In the genomic region with DNA sequence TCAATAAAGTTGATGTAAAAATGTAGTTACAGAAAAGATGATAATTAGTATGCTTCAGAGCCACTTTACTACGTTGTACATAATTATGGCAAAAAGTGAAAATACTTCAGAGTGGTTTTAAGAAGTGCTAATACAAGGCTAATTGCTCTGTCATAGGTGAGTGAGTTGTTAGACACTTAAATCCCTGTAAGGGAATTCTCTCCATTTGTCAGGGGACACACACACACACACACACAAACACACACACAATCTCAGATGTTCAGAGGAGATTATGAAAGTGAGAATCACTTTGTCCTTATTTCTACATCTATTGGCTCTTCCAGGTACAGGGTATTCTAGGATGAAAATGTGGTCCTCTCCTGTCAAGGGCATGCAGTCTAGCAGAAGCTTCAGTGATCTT, we compare ENCODE assay signal across 28 cellular contexts.
DNase-seq lines count a peak whose midpoint lies in the region; ATAC-seq, FAIRE-seq and TF ChIP-seq lines count a peak whose summit lies in the region.
"Had no signal": no experiment of that assay in that cellular context is flagged by ENCODE, and none has a peak within 500 bp of the region (broad histone marks: within the 10 kb centered on the region; RNA-seq: fewer than 3 reads in every experiment).

No MANE protein-coding gene starts in this region.

- no peak overlapping the region for H3K9ac ChIP-seq in neural progenitor cell
- H3K9ac ChIP-seq: BLaER1 had no signal

- peaks cover 8% of the 10 kb centered on the region for H3F3A ChIP-seq in neural progenitor cell (ENCODE audit: low read depth)

- no peak overlapping the region for H3K4me3 ChIP-seq in neural progenitor cell
- H3K4me3 ChIP-seq in brain microvascular endothelial cell (ENCODE audit: low read depth, low read length): no peak overlapping the region
- H3K4me3 ChIP-seq: BLaER1, GM12878 had no signal

- H3K9me3 Mint-ChIP-seq in memory B cell (peaks cover 1% of the 10 kb centered on the region), neural progenitor cell (peaks cover 5% of the 10 kb centered on the region)
- H3K9me3 Mint-ChIP-seq: CD4-positive, alpha-beta memory T cell had no signal

- H3K27me3 ChIP-seq in neural progenitor cell: no peaks in the 10 kb centered on the region
- H3K27me3 ChIP-seq in brain microvascular endothelial cell (replicated peaks): no peaks in the 10 kb centered on the region
- H3K27me3 ChIP-seq: BE2C, BLaER1 had no signal

- H3K9me3 ChIP-seq in neural progenitor cell (ENCODE audit: low read depth): no peaks in the 10 kb centered on the region
- H3K9me3 ChIP-seq: BE2C, BLaER1 had no signal

- H3K27me3 Mint-ChIP-seq in memory B cell: peaks cover 10% of the 10 kb centered on the region
- no peaks in the 10 kb centered on the region for H3K27me3 Mint-ChIP-seq in neural progenitor cell (ENCODE audit: insufficient read depth, low read depth)
- H3K27me3 Mint-ChIP-seq: CD4-positive, CD25-positive, alpha-beta regulatory T cell had no signal

- FAIRE-seq in HTR-8/SVneo (lab: Jason Lieb, UNC): peak; percentile 72
- FAIRE-seq in urothelium cell line (lab: Jason Lieb, UNC): peak; percentile 77
- FAIRE-seq: A204.1, GM12878, GM12892, GM18507 had no signal

- no peaks in the 10 kb centered on the region for H3K36me3 ChIP-seq in neural progenitor cell
- no peaks in the 10 kb centered on the region for H3K36me3 ChIP-seq in brain microvascular endothelial cell (replicated peaks)
- H3K36me3 ChIP-seq: BE2C, BLaER1 had no signal

- H3K36me3 Mint-ChIP-seq in memory B cell (no peaks in the 10 kb centered on the region), neural progenitor cell (no peaks in the 10 kb centered on the region)
- H3K36me3 Mint-ChIP-seq: CD14-positive monocyte; CD4-positive, alpha-beta memory T cell; CD4-positive, CD25-positive, alpha-beta regulatory T cell; CD8-positive, alpha-beta memory T cell had no signal

- peak overlapping the region; percentile 24 for H3K4me2 ChIP-seq in neural progenitor cell
- H3K4me2 ChIP-seq: BLaER1 had no signal

- no peak overlapping the region for H3K27ac ChIP-seq in neural progenitor cell
- no peak overlapping the region for H3K27ac ChIP-seq in brain microvascular endothelial cell
- H3K27ac ChIP-seq: BLaER1 had no signal

- H4K20me1 ChIP-seq in neural progenitor cell (ENCODE audit: low read depth): no peaks in the 10 kb centered on the region
- H4K20me1 ChIP-seq: BLaER1 had no signal

- no peak for DNase-seq in HTR-8/SVneo (ENCODE audit: insufficient read length, low spot score)
- DNase-seq in memory B cell (ENCODE audit: low spot score in 2 of 2): no peak
- no peak for DNase-seq in neural progenitor cell (ENCODE audit: low spot score)
- DNase-seq in urothelium cell line (ENCODE audit: low spot score): no peak
- DNase-seq in OCI-M2 (lab: John Stamatoyannopoulos, UW; ENCODE audit: unreplicated experiment): no peak
- no peak for DNase-seq in NK-92 (lab: John Stamatoyannopoulos, UW; ENCODE audit: unreplicated experiment)
- DNase-seq in brain microvascular endothelial cell: no peak
- DNase-seq: 8988T; ACHN; BE2C; C1 segment of cervical spinal cord; CD4-positive, alpha-beta memory T cell; CD4-positive, CD25-positive, alpha-beta regulatory T cell; CD8-positive, alpha-beta memory T cell; COR-L47; DMS 273 treated with DMSO at 0.1 percent for 48 hours; DMS153; DMS53; DMS79; DND-41; EL; GDM1 had no signal

- H3K27ac Mint-ChIP-seq in memory B cell (peak overlapping the region; percentile 15), neural progenitor cell (no peak overlapping the region)
- H3K27ac Mint-ChIP-seq: CD14-positive monocyte; CD4-positive, alpha-beta memory T cell; CD4-positive, CD25-positive, alpha-beta regulatory T cell; CD8-positive, alpha-beta memory T cell had no signal

- in situ Hi-C loops in brain microvascular endothelial cell (cut with HindIII; ENCODE audit: low pct_ligation_motif_present, low sequenced_read_pairs): no loop called here

- no peak overlapping the region for H2AFZ ChIP-seq in neural progenitor cell (replicated peaks)

- peaks cover 15% of the 10 kb centered on the region for H3K4me1 ChIP-seq in neural progenitor cell
- H3K4me1 ChIP-seq: BE2C had no signal

- no peak for ATAC-seq in memory B cell (ENCODE audit: low read depth)
- ATAC-seq: GM12878 had no signal

- H3K79me2 ChIP-seq in neural progenitor cell (ENCODE audit: low read depth): no peaks in the 10 kb centered on the region

- no peak overlapping the region for H3K4me3 Mint-ChIP-seq in memory B cell
- no peak overlapping the region for H3K4me3 Mint-ChIP-seq in neural progenitor cell
- H3K4me3 Mint-ChIP-seq: CD14-positive monocyte; CD4-positive, alpha-beta memory T cell; CD4-positive, CD25-positive, alpha-beta regulatory T cell; CD8-positive, alpha-beta memory T cell had no signal

- TF ChIP-seq CTCF in neural progenitor cell (IDR thresholded peaks at IDR 0.05): no peak
- no peak for TF ChIP-seq CTCF in brain microvascular endothelial cell (IDR thresholded peaks at IDR 0.05; ENCODE audit: low read depth, low read length, missing control alignments)

- H3K4me1 Mint-ChIP-seq in memory B cell (no peaks in the 10 kb centered on the region), neural progenitor cell (peaks cover 43% of the 10 kb centered on the region)
- H3K4me1 Mint-ChIP-seq: CD14-positive monocyte; CD4-positive, alpha-beta memory T cell; CD4-positive, CD25-positive, alpha-beta regulatory T cell; CD8-positive, alpha-beta memory T cell had no signal
